Comparison of ENCODE assay signal across 1 cellular context in the genomic region with DNA sequence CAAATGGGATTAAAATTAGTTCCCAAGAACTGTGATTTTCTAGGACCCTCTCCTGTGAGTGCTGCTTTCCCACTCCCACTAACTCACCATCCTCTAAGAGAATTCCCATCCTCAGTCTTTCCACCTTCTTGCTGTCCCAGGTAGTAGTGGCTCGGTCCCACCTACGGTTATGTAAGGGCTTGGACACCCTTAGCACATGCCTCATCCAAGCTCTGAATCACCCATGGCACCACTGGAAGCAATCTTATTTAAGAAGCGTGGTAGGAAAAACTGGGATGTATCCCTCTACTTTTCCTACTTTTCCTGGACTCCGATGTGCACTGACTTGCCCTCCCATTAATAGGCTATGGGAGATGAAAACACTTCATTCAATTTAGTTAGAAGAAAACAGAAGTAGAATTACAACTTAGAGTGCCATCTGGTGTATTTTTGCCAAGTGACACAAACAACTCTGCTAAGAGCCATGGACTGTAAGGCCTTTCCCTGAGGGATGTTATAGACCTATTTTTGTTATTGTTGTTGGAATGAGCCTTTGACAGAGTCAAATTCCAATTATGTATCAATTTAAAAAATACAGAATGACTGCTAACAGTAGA.
TF ChIP-seq lines count a peak whose summit lies in the region.

No MANE protein-coding gene starts in this region.

TF ChIP-seq in IMR-90, 13 proteins besides CTCF, POLR2A, EP300 and RAD21:
- TF ChIP-seq SMC3 (IDR thresholded peaks at IDR 0.05; ENCODE audit: low read depth, low read length) (peak; percentile 26; the same call in 1 of the 2 replicates), BHLHE40 (IDR thresholded peaks at IDR 0.05; ENCODE audit: low read depth, low read length) (no peak), MAFK (IDR thresholded peaks at IDR 0.05; ENCODE audit: low read depth, low read length) (no peak), RCOR1 (IDR thresholded peaks at IDR 0.05; ENCODE audit: insufficient replicate concordance, low read length) (no peak)
